Comparison of ENCODE assay signal across 17 cellular contexts in genomic region chr4:88230399-88230798, GRCh38. TPM values are rescaled to one million over a fixed set of nuclear protein-coding genes. Genes with fewer than 3 reads are reported as not detected.
DNase-seq lines count a peak whose midpoint lies in the region; ATAC-seq, FAIRE-seq and TF ChIP-seq lines count a peak whose summit lies in the region.
"Had no signal": no experiment of that assay in that cellular context is flagged by ENCODE, and none has a peak within 500 bp of the region (broad histone marks: within the 10 kb centered on the region; RNA-seq: fewer than 3 reads in every experiment).

No MANE protein-coding gene starts in this region.

- peaks cover 0 to 3% of the 10 kb centered on the region in 2 donors for H3K27me3 Mint-ChIP-seq in CD8-positive, alpha-beta memory T cell
- no peaks in the 10 kb centered on the region for H3K27me3 Mint-ChIP-seq in endothelial cell (ENCODE audit: unreplicated experiment)

- POLR2A ChIA-PET in CD8-positive, alpha-beta memory T cell (lab: Charles Lee) = no interaction called here

- DNase-seq in CD8-positive, alpha-beta memory T cell = peak in 2 of 5 donors; percentile 10 to 34
- DNase-seq in Jurkat, Clone E6-1 (ENCODE audit: low read depth, low spot score) = peak; percentile 61
- DNase-seq in kidney = no peak
- DNase-seq in psoas muscle = no peak
- DNase-seq in endothelial cell (ENCODE audit: low spot score) = no peak
- no peak for DNase-seq in mucosa of descending colon
- DNase-seq in activated CD4-positive, alpha-beta T cell treated with anti-CD3 and anti-CD28 coated beads, Interleukin-2, amount 50 U/mL, for 4 hours = no peak
- DNase-seq: activated CD4-positive, CD25-positive, alpha-beta regulatory T cell treated with anti-CD3 and anti-CD28 coated beads, Interleukin-2, amount 50 U/mL, for 72 hours; activated naive CD4-positive, alpha-beta T cell treated with Interleukin-2 at 50 U/mL for 16 hours; effector CD4-positive, alpha-beta T cell; NCI-H1930; NCI-H524; OCI-M1; right lobe of liver; stimulated activated CD4-positive, alpha-beta T cell treated with anti-CD3 and anti-CD28 coated beads, Interleukin-2, amount 100 ng/mL, for 24 hours had no signal

- peaks cover 0 to 3% (median 0%) of the 10 kb centered on the region in 3 donors for H3K36me3 Mint-ChIP-seq in CD8-positive, alpha-beta memory T cell
- no peaks in the 10 kb centered on the region for H3K36me3 Mint-ChIP-seq in endothelial cell (ENCODE audit: low read depth, unreplicated experiment)

- peaks cover 0 to 5% (median 2%) of the 10 kb centered on the region in 5 donors for H3K9me3 Mint-ChIP-seq in CD8-positive, alpha-beta memory T cell
- H3K9me3 Mint-ChIP-seq in endothelial cell (ENCODE audit: unreplicated experiment) = no peaks in the 10 kb centered on the region

- H3K4me3 Mint-ChIP-seq in CD8-positive, alpha-beta memory T cell = peak overlapping the region in 5 of 7 donors; percentile 15 to 85 (median 73)
- H3K4me3 Mint-ChIP-seq in endothelial cell (ENCODE audit: unreplicated experiment) = no peak overlapping the region

- H3K4me3 ChIP-seq in CD8-positive, alpha-beta memory T cell (ENCODE audit: low read length) = no peak overlapping the region
- no peak overlapping the region for H3K4me3 ChIP-seq in Jurkat, Clone E6-1 (ENCODE audit: low read length)
- H3K4me3 ChIP-seq in kidney (ENCODE audit: low read length in 2 of 2) = peak overlapping the region in 1 of 2 donors; percentile 45
- peak overlapping the region; percentile 43 for H3K4me3 ChIP-seq in psoas muscle
- no peak overlapping the region for H3K4me3 ChIP-seq in mucosa of descending colon

- ATAC-seq in psoas muscle = no peak
- ATAC-seq in mucosa of descending colon = no peak

- H3K27ac ChIP-seq in CD8-positive, alpha-beta memory T cell (ENCODE audit: low read depth, low read length) = no peak overlapping the region
- H3K27ac ChIP-seq in kidney (ENCODE audit: low read depth in 2 of 2, low read length in 2 of 2) (no peak overlapping the region), psoas muscle (peak overlapping the region; percentile 58)

- H3K9me3 ChIP-seq in CD8-positive, alpha-beta memory T cell (ENCODE audit: low read length) = no peaks in the 10 kb centered on the region
- H3K9me3 ChIP-seq in kidney (ENCODE audit: control insufficient read depth in 1 of 2, low read length in 2 of 2) (no peaks in the 10 kb centered on the region), psoas muscle (peaks cover 4% of the 10 kb centered on the region), mucosa of descending colon (no peaks in the 10 kb centered on the region)
- H3K9me3 ChIP-seq: right lobe of liver had no signal

- H3K4me1 ChIP-seq in CD8-positive, alpha-beta memory T cell (ENCODE audit: insufficient read depth, low read length) = no peaks in the 10 kb centered on the region
- H3K4me1 ChIP-seq in kidney (ENCODE audit: control insufficient read depth in 1 of 2, insufficient read depth in 1 of 2, low read depth in 1 of 2, low read length in 2 of 2) (no peaks in the 10 kb centered on the region), psoas muscle (peaks cover 7% of the 10 kb centered on the region), mucosa of descending colon (ENCODE audit: low read depth) (no peaks in the 10 kb centered on the region)
- H3K4me1 ChIP-seq: right lobe of liver had no signal

- CTCF ChIA-PET in CD8-positive, alpha-beta memory T cell (lab: Charles Lee) = interaction anchor here (1.5 kb wide), 1 partner anchor 19 kb away, joined by 3 read pairs; no protein-coding TSS in a partner anchor

- peak overlapping the region in 7 of 8 donors; percentile 16 to 96 (median 79) for H3K27ac Mint-ChIP-seq in CD8-positive, alpha-beta memory T cell
- H3K27ac Mint-ChIP-seq in endothelial cell (ENCODE audit: unreplicated experiment) = no peak overlapping the region

- H3K9ac ChIP-seq in kidney (ENCODE audit: low read length in 2 of 2) = peak overlapping the region; percentile 25 to 56

- FAIRE-seq in kidney (lab: Jason Lieb, UNC) = no peak
- FAIRE-seq: H54, HepG2 had no signal

- peaks cover 11 to 18% (median 14%) of the 10 kb centered on the region in 3 donors for H3K4me1 Mint-ChIP-seq in CD8-positive, alpha-beta memory T cell
- peaks cover 18% of the 10 kb centered on the region for H3K4me1 Mint-ChIP-seq in endothelial cell (ENCODE audit: unreplicated experiment)

- TF ChIP-seq CTCF in kidney (IDR thresholded peaks at IDR 0.05; ENCODE audit: borderline replicate concordance, extremely low read depth, insufficient read depth) (no peak), psoas muscle (IDR thresholded peaks at IDR 0.05) (no peak), endothelial cell (IDR thresholded peaks at IDR 0.05; ENCODE audit: unreplicated experiment) (no peak), mucosa of descending colon (IDR thresholded peaks at IDR 0.05) (no peak)

- intact Hi-C loops in kidney (cut with DNase I) = no loop called here
- intact Hi-C loops in psoas muscle (cut with DNase I) = no loop called here
- intact Hi-C loops in mucosa of descending colon (cut with DNase I, micrococcal nuclease) = no loop called here

- H3K27me3 ChIP-seq in CD8-positive, alpha-beta memory T cell (ENCODE audit: insufficient read depth, low read length, poor library complexity, severe bottlenecking) = no peaks in the 10 kb centered on the region
- H3K27me3 ChIP-seq in psoas muscle (ENCODE audit: insufficient read depth in 3 of 3, low read length in 2 of 3) = no peaks in the 10 kb centered on the region
- H3K27me3 ChIP-seq: right lobe of liver had no signal

- no peaks in the 10 kb centered on the region for H3K36me3 ChIP-seq in CD8-positive, alpha-beta memory T cell (ENCODE audit: insufficient read depth, low read length)
- no peaks in the 10 kb centered on the region for H3K36me3 ChIP-seq in kidney (ENCODE audit: control insufficient read depth in 1 of 2, insufficient read depth in 2 of 2, low read length in 2 of 2)
- H3K36me3 ChIP-seq in psoas muscle (ENCODE audit: insufficient read depth in 1 of 2, low read depth in 1 of 2) = no peaks in the 10 kb centered on the region
- no peaks in the 10 kb centered on the region for H3K36me3 ChIP-seq in mucosa of descending colon (ENCODE audit: low read depth)
- H3K36me3 ChIP-seq: right lobe of liver had no signal

RNA-seq across cellular contexts. Expression of gene PPM1K, which starts 54.0 kb away (rescaled TPM):
- total RNA-seq in CD8-positive, alpha-beta memory T cell = 10 to 100 TPM; 38.2 to 44.3 TPM
- 81.9 TPM for polyA plus RNA-seq in CD8-positive, alpha-beta memory T cell
- 16.4 TPM for polyA plus RNA-seq in Jurkat, Clone E6-1 (2012; ENCODE audit: insufficient read depth, insufficient read length)
- 20.9 TPM for total RNA-seq in kidney
- 15.4 TPM for polyA plus RNA-seq in kidney (ENCODE audit: insufficient read depth, low read depth, low replicate concordance)
- 10 to 100 TPM in 2 of 4 donors, 1 to 10 TPM in 2; 3.3 to 18.0 (median 9.0) TPM for total RNA-seq in psoas muscle
- 1 to 10 TPM; 1.0 to 3.5 (median 2.4) TPM for polyA plus RNA-seq in psoas muscle
- 9.7 TPM for total RNA-seq in endothelial cell (ENCODE audit: unreplicated experiment)
- total RNA-seq in mucosa of descending colon = 10 to 100 TPM in 1 of 3 donors, 1 to 10 TPM in 2; 7.4 to 12.8 (median 9.0) TPM
